In genomic region chr19:16446108-16447014, GRCh38 we compare ENCODE assay signal across 10 cellular contexts. TPM values are rescaled to one million over a fixed set of nuclear protein-coding genes. Genes with fewer than 3 reads are reported as not detected.
DNase-seq lines count a peak whose midpoint lies in the region; ATAC-seq and TF ChIP-seq lines count a peak whose summit lies in the region.
"Had no signal": no experiment of that assay in that cellular context is flagged by ENCODE, and none has a peak within 500 bp of the region (broad histone marks: within the 10 kb centered on the region; RNA-seq: fewer than 3 reads in every experiment).

No MANE protein-coding gene starts in this region.

- H3K4me1 Mint-ChIP-seq in activated CD8-positive, alpha-beta T cell treated with anti-CD3 and anti-CD28 coated beads for 36 hours (ENCODE audit: low read depth), result peaks cover 59% of the 10 kb centered on the region

- H3K27me3 Mint-ChIP-seq in activated CD8-positive, alpha-beta T cell treated with anti-CD3 and anti-CD28 coated beads for 36 hours, result no peaks in the 10 kb centered on the region

- H3K4me1 ChIP-seq in BLaER1 treated with 17β-estradiol and CSF1 and Interleukin-3, amounts not matched to agents 10 nM and 100 nM, result peaks cover 77 to 98% (median 95%) of the 10 kb centered on the region in 10 experiments
- H3K4me1 ChIP-seq in left lung (peaks cover 16 to 93% of the 10 kb centered on the region in 2 donors), testis (peaks cover 19% of the 10 kb centered on the region)

- peaks cover 0 to 99% (median 45%) of the 10 kb centered on the region in 11 experiments; a peak in 17 of 22 replicates for H4K20me1 ChIP-seq in BLaER1 treated with 17β-estradiol and CSF1 and Interleukin-3, amounts not matched to agents 10 nM and 100 nM

- peak overlapping the region; percentile 62 to 93 (median 83) for H3K27ac ChIP-seq in BLaER1 treated with 17β-estradiol and CSF1 and Interleukin-3, amounts not matched to agents 10 nM and 100 nM
- H3K27ac ChIP-seq in left lung (peak overlapping the region in 1 of 2 donors; percentile 82), testis (no peak overlapping the region)

- H3K27ac Mint-ChIP-seq in activated CD8-positive, alpha-beta T cell treated with anti-CD3 and anti-CD28 coated beads for 36 hours, result peak overlapping the region; percentile 86

- no peaks in the 10 kb centered on the region for H3K27me3 ChIP-seq in BLaER1 treated with 17β-estradiol and CSF1 and Interleukin-3, amounts not matched to agents 10 nM and 100 nM
- no peaks in the 10 kb centered on the region for H3K27me3 ChIP-seq in left lung
- no peaks in the 10 kb centered on the region for H3K27me3 ChIP-seq in testis

- no peak for DNase-seq in activated CD8-positive, alpha-beta T cell treated with anti-CD3 and anti-CD28 coated beads for 36 hours
- DNase-seq in left lung (peak in 1 of 2 donors; percentile 44), testis (no peak), GM19238 (ENCODE audit: insufficient read length, low spot score) (no peak), medulla oblongata (ENCODE audit: extremely low spot score) (no peak)
- DNase-seq in stimulated activated CD4-positive, alpha-beta T cell treated with anti-CD3 and anti-CD28 coated beads, Interleukin-2, amount 100 ng/mL, for 24 hours, result no peak
- DNase-seq: DMS53, SHP77 treated with DMSO at 0.1 percent for 48 hours had no signal

- no peak overlapping the region for H3K4me3 Mint-ChIP-seq in activated CD8-positive, alpha-beta T cell treated with anti-CD3 and anti-CD28 coated beads for 36 hours

- POLR2A ChIA-PET in activated CD8-positive, alpha-beta T cell treated with anti-CD3 and anti-CD28 coated beads for 36 hours (lab: Charles Lee), result no interaction called here

- CTCF ChIA-PET in activated CD8-positive, alpha-beta T cell treated with anti-CD3 and anti-CD28 coated beads for 36 hours (lab: Charles Lee), result no interaction called here

- H3K9me3 ChIP-seq in BLaER1 treated with 17β-estradiol and CSF1 and Interleukin-3, amounts not matched to agents 10 nM and 100 nM (replicated peaks in 1 of 11), result peaks cover 0 to 19% (median 9%) of the 10 kb centered on the region in 11 experiments; a peak in 14 of 22 replicates
- H3K9me3 ChIP-seq in left lung, result no peaks in the 10 kb centered on the region
- H3K9me3 ChIP-seq in testis, result no peaks in the 10 kb centered on the region

- TF ChIP-seq CTCF in activated CD8-positive, alpha-beta T cell treated with anti-CD3 and anti-CD28 coated beads for 36 hours (IDR thresholded peaks at IDR 0.05), result no peak
- no peak for TF ChIP-seq CTCF in left lung (IDR thresholded peaks at IDR 0.05)
- TF ChIP-seq CTCF in testis (IDR thresholded peaks at IDR 0.05), result no peak

- H3K9me3 Mint-ChIP-seq in activated CD8-positive, alpha-beta T cell treated with anti-CD3 and anti-CD28 coated beads for 36 hours, result peaks cover 4% of the 10 kb centered on the region

- peaks cover 19% of the 10 kb centered on the region for H3K36me3 Mint-ChIP-seq in activated CD8-positive, alpha-beta T cell treated with anti-CD3 and anti-CD28 coated beads for 36 hours (ENCODE audit: low read depth)

- H3K9ac ChIP-seq in BLaER1 treated with 17β-estradiol and CSF1 and Interleukin-3, amounts not matched to agents 10 nM and 100 nM, result peak overlapping the region; percentile 61 to 73 (median 64); a peak in 20 of 22 replicates

- H3K36me3 ChIP-seq in BLaER1 treated with 17β-estradiol and CSF1 and Interleukin-3, amounts not matched to agents 10 nM and 100 nM, result peaks cover 7 to 34% (median 24%) of the 10 kb centered on the region in 11 experiments; a peak in 17 of 22 replicates
- H3K36me3 ChIP-seq in left lung (peaks cover 0 to 6% of the 10 kb centered on the region in 2 donors), testis (ENCODE audit: low read depth, missing control alignments) (no peaks in the 10 kb centered on the region)

- no peak for TF ChIP-seq POLR2A in testis (IDR thresholded peaks at IDR 0.05)

- peak overlapping the region in 5 of 10 experiments; percentile 0 to 18 (median 6); a peak in 3 of 20 replicates for H3K4me3 ChIP-seq in BLaER1 treated with 17β-estradiol and CSF1 and Interleukin-3, amounts not matched to agents 10 nM and 100 nM
- H3K4me3 ChIP-seq in left lung (no peak overlapping the region), testis (no peak overlapping the region)

- peak; percentile 32 for ATAC-seq in GM19463 (IDR thresholded peaks at IDR 0.05; ENCODE audit: unreplicated experiment)
- ATAC-seq in activated CD8-positive, alpha-beta T cell treated with anti-CD3 and anti-CD28 coated beads for 36 hours, result no peak
- ATAC-seq in left lung, result peak; percentile 9

- 71 to 80% methylated on average over 18 of the region's 18 CpGs for WGBS in testis, 2 donors

- H3K4me2 ChIP-seq in BLaER1 treated with 17β-estradiol and CSF1 and Interleukin-3, amounts not matched to agents 10 nM and 100 nM, result peak overlapping the region; percentile 79 to 98 (median 88)

- intact Hi-C loops in activated CD8-positive, alpha-beta T cell treated with anti-CD3 and anti-CD28 coated beads for 36 hours (cut with micrococcal nuclease), result no loop called here
- intact Hi-C loops in left lung (cut with DNase I) (no loop called here), testis (cut with DNase I; ENCODE audit: low total_unique reads) (no loop called here)

RNA-seq across cellular contexts. Expression of gene EPS15L1, which starts 25.4 kb away (rescaled TPM):
- total RNA-seq in activated CD8-positive, alpha-beta T cell treated with anti-CD3 and anti-CD28 coated beads for 36 hours, result 10 to 100 TPM; 27.4 to 28.3 TPM
- total RNA-seq in left lung (10 to 100 TPM; 31.9 to 48.1 TPM), testis (10 to 100 TPM; 51.8 to 55.8 TPM)
- polyA plus RNA-seq in testis (ENCODE audit: insufficient read depth, low read depth, low replicate concordance), result 36.5 TPM

RNA-seq across cellular contexts. Expression of gene CALR3, which starts 49.6 kb away (rescaled TPM):
- not detected for total RNA-seq in activated CD8-positive, alpha-beta T cell treated with anti-CD3 and anti-CD28 coated beads for 36 hours
- total RNA-seq in left lung (not detected), testis (10 to 100 TPM; 40.6 to 75.7 TPM)
- 102 TPM for polyA plus RNA-seq in testis (ENCODE audit: insufficient read depth, low read depth, low replicate concordance)

RNA-seq across cellular contexts. Expression of gene C19orf44, which starts 49.8 kb away (rescaled TPM):
- total RNA-seq in activated CD8-positive, alpha-beta T cell treated with anti-CD3 and anti-CD28 coated beads for 36 hours, result 1 to 10 TPM; 1.9 to 2.3 TPM
- 1 to 10 TPM; 4.9 to 6.1 TPM for total RNA-seq in left lung
- total RNA-seq in testis, result 10 to 100 TPM; 13.6 to 35.4 TPM
- 40.9 TPM for polyA plus RNA-seq in testis (ENCODE audit: insufficient read depth, low read depth, low replicate concordance)

Comparison
In these comparisons a context has a peak if more than half of its experiments do, and no peak if none do; other contexts are left out.
1. H3K27ac ChIP-seq: peak in BLaER1 treated with 17β-estradiol and CSF1 and Interleukin-3, amounts not matched to agents 10 nM and 100 nM (11 of 11); none in testis (0 of 2).
2. RNA of gene CALR3, which starts 49.6 kb away (total RNA-seq): 40.6 to 75.7 TPM in testis; not detected in activated CD8-positive, alpha-beta T cell treated with anti-CD3 and anti-CD28 coated beads for 36 hours and not detected in left lung; every median in the first group is over 10 times any median in the second.